ENCODE assay signal across 19 cellular contexts in genomic region chr12:132243596-132244289, GRCh38.
A peak's percentile ranks its signal among the peaks of the same experiment; 100 is the strongest.
DNase-seq lines count a peak whose midpoint lies in the region; ATAC-seq and TF ChIP-seq lines count a peak whose summit lies in the region.
"Had no signal": no experiment of that assay in that cellular context is flagged by ENCODE, and none has a peak within 500 bp of the region (broad histone marks: within the 10 kb centered on the region; RNA-seq: fewer than 3 reads in every experiment).

No MANE protein-coding gene starts in this region.

- 55 to 73% (median 60%) methylated on average over 19 to 28 of the region's 28 CpGs for WGBS in spleen, 5 donors
- WGBS in smooth muscle cell (ENCODE audit: low lambda C conversion rate) = 70% methylated on average over 27 of the region's 28 CpGs

- H3K4me3 Mint-ChIP-seq in activated CD4-positive, alpha-beta memory T cell treated with anti-CD3 and anti-CD28 coated beads for 36 hours = no peak overlapping the region
- no peak overlapping the region for H3K4me3 Mint-ChIP-seq in activated CD4-positive, alpha-beta memory T cell treated with anti-CD3 and anti-CD28 coated beads, Interleukin-2, amount 10 ng/mL, durations not matched to agents 7 days and 5 days
- no peak overlapping the region for H3K4me3 Mint-ChIP-seq in chondrocyte (ENCODE audit: unreplicated experiment)

- CTCF ChIA-PET in activated CD4-positive, alpha-beta memory T cell treated with anti-CD3 and anti-CD28 coated beads for 36 hours (lab: Charles Lee) = no interaction called here
- CTCF ChIA-PET in activated CD4-positive, alpha-beta memory T cell treated with anti-CD3 and anti-CD28 coated beads, Interleukin-2, amount 10 ng/mL, durations not matched to agents 7 days and 5 days (lab: Charles Lee) = no interaction called here

- H3K27me3 Mint-ChIP-seq in activated CD4-positive, alpha-beta memory T cell treated with anti-CD3 and anti-CD28 coated beads for 36 hours = peaks cover 1% of the 10 kb centered on the region
- no peaks in the 10 kb centered on the region for H3K27me3 Mint-ChIP-seq in activated CD4-positive, alpha-beta memory T cell treated with anti-CD3 and anti-CD28 coated beads, Interleukin-2, amount 10 ng/mL, durations not matched to agents 7 days and 5 days
- peaks cover 30% of the 10 kb centered on the region for H3K27me3 Mint-ChIP-seq in chondrocyte (ENCODE audit: low read depth)

- H3K79me2 ChIP-seq in smooth muscle cell (ENCODE audit: low read depth) = no peaks in the 10 kb centered on the region

- H3K4me3 ChIP-seq in HUES6 (ENCODE audit: low read depth, low read length) = peak overlapping the region; percentile 19; the same call in 1 of the 2 replicates
- H3K4me3 ChIP-seq in spleen = no peak overlapping the region
- H3K4me3 ChIP-seq in smooth muscle cell = no peak overlapping the region
- H3K4me3 ChIP-seq: GM12878, heart right ventricle, prostate gland, suprapubic skin had no signal

- no peaks in the 10 kb centered on the region for H3K9me3 Mint-ChIP-seq in activated CD4-positive, alpha-beta memory T cell treated with anti-CD3 and anti-CD28 coated beads for 36 hours
- peaks cover 14% of the 10 kb centered on the region for H3K9me3 Mint-ChIP-seq in activated CD4-positive, alpha-beta memory T cell treated with anti-CD3 and anti-CD28 coated beads, Interleukin-2, amount 10 ng/mL, durations not matched to agents 7 days and 5 days
- no peaks in the 10 kb centered on the region for H3K9me3 Mint-ChIP-seq in chondrocyte (ENCODE audit: low read depth)

- DNase-seq in activated CD4-positive, alpha-beta memory T cell treated with anti-CD3 and anti-CD28 coated beads for 36 hours = no peak
- no peak for DNase-seq in activated CD4-positive, alpha-beta memory T cell treated with anti-CD3 and anti-CD28 coated beads, Interleukin-2, amount 10 ng/mL, durations not matched to agents 7 days and 5 days
- DNase-seq in chondrocyte (ENCODE audit: low spot score) = peak; percentile 86
- peak; percentile 65 for DNase-seq in spleen
- DNase-seq in smooth muscle cell (lab: John Stamatoyannopoulos, UW; ENCODE audit: unreplicated experiment) = no peak
- DNase-seq in ACHN = no peak
- DNase-seq: activated CD4-positive, CD25-positive, alpha-beta regulatory T cell treated with anti-CD3 and anti-CD28 coated beads, Interleukin-2, amount 50 U/mL, for 72 hours; activated T-cell treated with anti-CD3 and anti-CD28 coated beads, Interleukin-2, amount 50 U/mL, for 48 hours; amniotic stem cell; heart right ventricle; MM.1S; NCI-H2171; stimulated activated CD4-positive, alpha-beta T cell treated with anti-CD3 and anti-CD28 coated beads, Interleukin-15, amount 100 ng/mL, for 24 hours had no signal

- H3K27ac Mint-ChIP-seq in activated CD4-positive, alpha-beta memory T cell treated with anti-CD3 and anti-CD28 coated beads for 36 hours = peak overlapping the region; percentile 4
- no peak overlapping the region for H3K27ac Mint-ChIP-seq in activated CD4-positive, alpha-beta memory T cell treated with anti-CD3 and anti-CD28 coated beads, Interleukin-2, amount 10 ng/mL, durations not matched to agents 7 days and 5 days
- H3K27ac Mint-ChIP-seq in chondrocyte (ENCODE audit: unreplicated experiment) = no peak overlapping the region

- peak; percentile 17 for TF ChIP-seq CTCF in chondrocyte (IDR thresholded peaks at IDR 0.05)
- TF ChIP-seq CTCF in spleen (IDR thresholded peaks at IDR 0.05 in 8 of 11, conservative IDR thresholded peaks at IDR 0.05 in 3 of 11) = no peak
- TF ChIP-seq CTCF in smooth muscle cell (IDR thresholded peaks at IDR 0.05; ENCODE audit: borderline replicate concordance, insufficient read depth, poor library complexity, severe bottlenecking) = no peak

- no peak for ATAC-seq in HG03139 (IDR thresholded peaks at IDR 0.05; ENCODE audit: unreplicated experiment)
- ATAC-seq: GM12878, heart right ventricle had no signal

- H3K4me1 ChIP-seq in HUES6 (ENCODE audit: control insufficient read depth, insufficient read depth, low read length) = no peaks in the 10 kb centered on the region
- H3K4me1 ChIP-seq in spleen = peaks cover 0 to 13% (median 2%) of the 10 kb centered on the region in 6 donors
- no peaks in the 10 kb centered on the region for H3K4me1 ChIP-seq in smooth muscle cell (ENCODE audit: low read depth)
- H3K4me1 ChIP-seq: heart right ventricle, prostate gland, suprapubic skin had no signal

- H4K20me1 ChIP-seq in smooth muscle cell (ENCODE audit: low read depth) = no peaks in the 10 kb centered on the region

- no peak overlapping the region for H3K4me2 ChIP-seq in smooth muscle cell

- POLR2A ChIA-PET in activated CD4-positive, alpha-beta memory T cell treated with anti-CD3 and anti-CD28 coated beads for 36 hours (lab: Charles Lee) = no interaction called here
- POLR2A ChIA-PET in activated CD4-positive, alpha-beta memory T cell treated with anti-CD3 and anti-CD28 coated beads, Interleukin-2, amount 10 ng/mL, durations not matched to agents 7 days and 5 days (lab: Charles Lee) = no interaction called here

- no peaks in the 10 kb centered on the region for H3K36me3 Mint-ChIP-seq in activated CD4-positive, alpha-beta memory T cell treated with anti-CD3 and anti-CD28 coated beads for 36 hours
- no peaks in the 10 kb centered on the region for H3K36me3 Mint-ChIP-seq in activated CD4-positive, alpha-beta memory T cell treated with anti-CD3 and anti-CD28 coated beads, Interleukin-2, amount 10 ng/mL, durations not matched to agents 7 days and 5 days (ENCODE audit: low read depth)
- H3K36me3 Mint-ChIP-seq in chondrocyte (ENCODE audit: low read depth) = no peaks in the 10 kb centered on the region

- intact Hi-C loops in activated CD4-positive, alpha-beta memory T cell treated with anti-CD3 and anti-CD28 coated beads for 36 hours (cut with micrococcal nuclease) = no loop called here
- intact Hi-C loops in spleen (cut with DNase I; ENCODE audit: low total_unique reads) = no loop called here

- H3K36me3 ChIP-seq in HUES6 (ENCODE audit: control insufficient read depth, insufficient read depth, low read length) = no peaks in the 10 kb centered on the region
- no peaks in the 10 kb centered on the region for H3K36me3 ChIP-seq in spleen
- no peaks in the 10 kb centered on the region for H3K36me3 ChIP-seq in smooth muscle cell (ENCODE audit: low read depth)
- H3K36me3 ChIP-seq: heart right ventricle, prostate gland, suprapubic skin had no signal

- H3K4me1 Mint-ChIP-seq in activated CD4-positive, alpha-beta memory T cell treated with anti-CD3 and anti-CD28 coated beads for 36 hours (ENCODE audit: low read depth) = peaks cover 5% of the 10 kb centered on the region
- no peaks in the 10 kb centered on the region for H3K4me1 Mint-ChIP-seq in activated CD4-positive, alpha-beta memory T cell treated with anti-CD3 and anti-CD28 coated beads, Interleukin-2, amount 10 ng/mL, durations not matched to agents 7 days and 5 days
- no peaks in the 10 kb centered on the region for H3K4me1 Mint-ChIP-seq in chondrocyte (ENCODE audit: low read depth)

- H3K9ac ChIP-seq in HUES6 (ENCODE audit: low read length) = no peak overlapping the region
- no peak overlapping the region for H3K9ac ChIP-seq in smooth muscle cell (ENCODE audit: low read depth)

- no peaks in the 10 kb centered on the region for H3K9me3 ChIP-seq in HUES6 (ENCODE audit: control insufficient read depth, insufficient read depth, low read depth, low read length)
- no peaks in the 10 kb centered on the region for H3K9me3 ChIP-seq in spleen
- H3K9me3 ChIP-seq in smooth muscle cell (replicated peaks; ENCODE audit: low read depth) = no peaks in the 10 kb centered on the region
- H3K9me3 ChIP-seq: heart right ventricle, prostate gland, suprapubic skin had no signal

- H3K27ac ChIP-seq in HUES6 (ENCODE audit: low read depth, low read length) (no peak overlapping the region), spleen (no peak overlapping the region), smooth muscle cell (ENCODE audit: low read depth) (no peak overlapping the region)
- H3K27ac ChIP-seq: epithelial cell of prostate, heart right ventricle, prostate gland, suprapubic skin had no signal

- in situ Hi-C loops in ACHN (cut with HindIII; ENCODE audit: low pct_ligation_motif_present, low pct_unique_long_range_greater_than_20kb, low sequenced_read_pairs) = no loop called here

- H3K27me3 ChIP-seq in HUES6 (ENCODE audit: control insufficient read depth, insufficient read depth, low read length) (peaks cover 33% of the 10 kb centered on the region), spleen (replicated peaks in 1 of 7) (no peaks in the 10 kb centered on the region), smooth muscle cell (ENCODE audit: low read depth) (no peaks in the 10 kb centered on the region)

- no peak overlapping the region for H2AFZ ChIP-seq in smooth muscle cell (ENCODE audit: low read depth)

- H3F3A ChIP-seq in smooth muscle cell (ENCODE audit: low read depth) = no peaks in the 10 kb centered on the region

- TF ChIP-seq POLR2A in spleen (IDR thresholded peaks at IDR 0.05) = no peak

Comparison
In these comparisons a context has a peak if more than half of its experiments do, and no peak if none do; other contexts are left out.
1. DNase-seq: peak in chondrocyte (single experiment) and spleen (single experiment); none in activated CD4-positive, alpha-beta memory T cell treated with anti-CD3 and anti-CD28 coated beads for 36 hours (single experiment), activated CD4-positive, alpha-beta memory T cell treated with anti-CD3 and anti-CD28 coated beads, Interleukin-2, amount 10 ng/mL, durations not matched to agents 7 days and 5 days (single experiment), smooth muscle cell (single experiment) and ACHN (single experiment).